Comparison of ENCODE assay signal across 1 cellular context in the genomic region with DNA sequence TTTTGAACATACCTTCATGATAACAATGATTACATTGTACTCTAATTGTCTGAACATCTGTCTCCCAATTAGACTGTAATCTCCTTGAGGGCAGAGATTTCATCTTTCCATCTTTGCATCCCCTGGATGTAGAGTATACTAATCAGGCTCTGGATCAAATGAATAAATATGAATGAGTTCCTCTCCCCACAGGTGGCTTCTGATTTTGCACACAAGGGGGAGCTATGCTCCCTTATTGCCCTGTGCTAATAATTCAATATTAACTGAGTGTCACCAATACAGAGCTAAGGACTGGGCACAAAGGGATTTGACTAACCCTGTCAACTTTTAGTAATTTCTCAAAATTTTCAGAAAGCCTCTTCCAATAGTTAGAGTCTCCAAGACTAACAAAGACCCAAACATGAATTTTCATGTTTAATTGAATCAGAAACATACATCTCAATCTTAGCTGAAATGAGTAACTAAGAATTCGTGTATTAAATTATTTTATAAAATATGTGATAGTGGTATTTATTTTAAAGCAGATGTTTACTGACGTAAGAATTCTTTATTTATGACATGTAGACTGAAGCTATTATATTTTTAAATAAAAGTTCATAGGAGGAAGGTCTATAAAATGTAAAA.
TF ChIP-seq lines count a peak whose summit lies in the region.

No MANE protein-coding gene starts in this region.

TF ChIP-seq in GM12891, 5 proteins besides CTCF, POLR2A, EP300 and RAD21:
- TF ChIP-seq TAF1 (IDR thresholded peaks at IDR 0.05; ENCODE audit: low read depth, low read length) (no peak), SPI1 (IDR thresholded peaks at IDR 0.05; ENCODE audit: low read depth, low read length) (no peak), PAX5 (IDR thresholded peaks at IDR 0.05; ENCODE audit: insufficient read depth, low read length, severe bottlenecking) (no peak), POLR2AphosphoS5 (IDR thresholded peaks at IDR 0.05; ENCODE audit: low read depth, low read length) (no peak), POU2F2 (IDR thresholded peaks at IDR 0.05; ENCODE audit: low read depth, low read length) (no peak)
